In genomic region chr17:81223758-81224122, GRCh38 we compare ENCODE assay signal across 6 cellular contexts. TPM values are rescaled to one million over a fixed set of nuclear protein-coding genes. Genes with fewer than 3 reads are reported as not detected.
DNase-seq lines count a peak whose midpoint lies in the region; ATAC-seq and TF ChIP-seq lines count a peak whose summit lies in the region.

No MANE protein-coding gene starts in this region.

- H3K36me3 ChIP-seq in colonic mucosa (no peaks in the 10 kb centered on the region), A673 (ENCODE audit: insufficient read depth, low read length, poor library complexity, severe bottlenecking) (no peaks in the 10 kb centered on the region)

- CTCF ChIA-PET in A673 (lab: Charles Lee): no interaction called here

- POLR2A ChIA-PET in A673 (lab: Charles Lee; ENCODE audit: low non-redundant PET): no interaction called here

- peak overlapping the region; percentile 96 for H3K27ac Mint-ChIP-seq in stimulated activated naive B cell treated with anti-CD40 and anti-IgM and Interleukin-4, amounts not matched to agents 10 μg/mL and 1 μg/mL and 100 μg/mL, for 72 hours

- peak overlapping the region; percentile 42 for H3K4me3 ChIP-seq in colonic mucosa
- no peak overlapping the region for H3K4me3 ChIP-seq in A673 (ENCODE audit: low read depth, low read length, poor library complexity, severe bottlenecking)

- TF ChIP-seq CTCF in colonic mucosa (IDR thresholded peaks at IDR 0.05) (no peak), A673 (conservative IDR thresholded peaks at IDR 0.05; ENCODE audit: low read depth, low read length) (no peak)

- peak; percentile 71 for DNase-seq in activated CD8-positive, alpha-beta memory T cell treated with anti-CD3 and anti-CD28 coated beads for 24 hours
- DNase-seq in activated CD8-positive, alpha-beta memory T cell treated with anti-CD3 and anti-CD28 coated beads, Interleukin-2, amount 50 U/mL, for 48 hours: no peak
- DNase-seq in colonic mucosa (peak; percentile 41), A673 (ENCODE audit: low spot score) (no peak)
- no peak for DNase-seq in stimulated activated naive B cell treated with anti-CD40 and anti-IgM and Interleukin-4, amounts not matched to agents 10 μg/mL and 1 μg/mL and 100 μg/mL, for 72 hours

- H3K9me3 ChIP-seq in colonic mucosa (no peaks in the 10 kb centered on the region), A673 (ENCODE audit: low read depth, low read length, poor library complexity, severe bottlenecking) (peaks cover 5% of the 10 kb centered on the region)

- peak; percentile 21 to 22 for ATAC-seq in stimulated activated naive B cell treated with anti-CD40 and anti-IgM and Interleukin-4, amounts not matched to agents 10 μg/mL and 1 μg/mL and 100 μg/mL, for 72 hours (replicated peaks)
- ATAC-seq in GM19035 (IDR thresholded peaks at IDR 0.05; ENCODE audit: unreplicated experiment): no peak

- H3K27me3 Mint-ChIP-seq in stimulated activated naive B cell treated with anti-CD40 and anti-IgM and Interleukin-4, amounts not matched to agents 10 μg/mL and 1 μg/mL and 100 μg/mL, for 72 hours: no peaks in the 10 kb centered on the region

- H3K9me3 Mint-ChIP-seq in stimulated activated naive B cell treated with anti-CD40 and anti-IgM and Interleukin-4, amounts not matched to agents 10 μg/mL and 1 μg/mL and 100 μg/mL, for 72 hours: no peaks in the 10 kb centered on the region

- H3K36me3 Mint-ChIP-seq in stimulated activated naive B cell treated with anti-CD40 and anti-IgM and Interleukin-4, amounts not matched to agents 10 μg/mL and 1 μg/mL and 100 μg/mL, for 72 hours: peaks cover 10 to 12% of the 10 kb centered on the region in 2 donors

- H3K27me3 ChIP-seq in colonic mucosa: no peaks in the 10 kb centered on the region
- no peaks in the 10 kb centered on the region for H3K27me3 ChIP-seq in A673 (replicated peaks; ENCODE audit: insufficient read depth, low read depth, low read length, poor library complexity)

- peak overlapping the region; percentile 84 to 88 for H3K4me3 Mint-ChIP-seq in stimulated activated naive B cell treated with anti-CD40 and anti-IgM and Interleukin-4, amounts not matched to agents 10 μg/mL and 1 μg/mL and 100 μg/mL, for 72 hours

- intact Hi-C loops in colonic mucosa (cut with DNase I): no loop called here
- intact Hi-C loops in A673 (cut with micrococcal nuclease; ENCODE audit: unreplicated experiment): no loop called here

- no TSS peak for BruUV-seq in A673 (replicated peaks; lab: Mats Ljungman, UMichigan)

- H3K4me1 ChIP-seq in colonic mucosa (peaks cover 14% of the 10 kb centered on the region), A673 (ENCODE audit: insufficient read depth, low read length, poor library complexity, severe bottlenecking) (peaks cover 10% of the 10 kb centered on the region)

- H3K27ac ChIP-seq in colonic mucosa (no peak overlapping the region), A673 (ENCODE audit: low read depth, low read length, poor library complexity, severe bottlenecking) (no peak overlapping the region)

- peak overlapping the region in 1 of 2 donors; percentile 1 for H3K9ac ChIP-seq in colonic mucosa (ENCODE audit: low read depth in 2 of 2, low read length in 2 of 2)

- H3K4me1 Mint-ChIP-seq in stimulated activated naive B cell treated with anti-CD40 and anti-IgM and Interleukin-4, amounts not matched to agents 10 μg/mL and 1 μg/mL and 100 μg/mL, for 72 hours: peaks cover 22 to 38% of the 10 kb centered on the region in 2 donors

RNA-seq across cellular contexts. Expression of gene CEP131, which starts 1.0 kb away (rescaled TPM):
- total RNA-seq in colonic mucosa (10 to 100 TPM in 1 of 2 donors, 1 to 10 TPM in 1; 4.3 to 15.0 TPM), A673 (2021) (27.1 and 36.3 TPM in 2 replicates)

RNA-seq across cellular contexts. Expression of gene TEPSIN, which starts 15.1 kb away (rescaled TPM):
- total RNA-seq in colonic mucosa (10 to 100 TPM; 29.3 to 46.7 TPM), A673 (2021) (33.6 and 36.1 TPM in 2 replicates)

RNA-seq across cellular contexts. Expression of gene NDUFAF8, which starts 15.4 kb away (rescaled TPM):
- total RNA-seq in colonic mucosa: 10 to 100 TPM; 22.4 to 58.2 TPM
- 58.6 and 64.9 TPM in 2 replicates for total RNA-seq in A673 (2021)

RNA-seq across cellular contexts. Expression of gene AATK, which starts 57.7 kb away (rescaled TPM):
- total RNA-seq in colonic mucosa (10 to 100 TPM in 1 of 2 donors, 1 to 10 TPM in 1; 9.1 to 13.3 TPM), A673 (2021) (0.90 and 1.4 TPM in 2 replicates)

RNA-seq across cellular contexts. Expression of gene PVALEF, which starts 58.4 kb away (rescaled TPM):
- not detected for total RNA-seq in colonic mucosa
- not detected in 2 replicates for total RNA-seq in A673 (2021)

Comparison
In these comparisons a context has a peak if more than half of its experiments do, and no peak if none do; other contexts are left out.
1. DNase-seq: peak in activated CD8-positive, alpha-beta memory T cell treated with anti-CD3 and anti-CD28 coated beads for 24 hours (single experiment) and colonic mucosa (single experiment); none in activated CD8-positive, alpha-beta memory T cell treated with anti-CD3 and anti-CD28 coated beads, Interleukin-2, amount 50 U/mL, for 48 hours (single experiment), stimulated activated naive B cell treated with anti-CD40 and anti-IgM and Interleukin-4, amounts not matched to agents 10 μg/mL and 1 μg/mL and 100 μg/mL, for 72 hours (single experiment) and A673 (single experiment).